ENCODE assay signal across 27 cellular contexts in the genomic region with DNA sequence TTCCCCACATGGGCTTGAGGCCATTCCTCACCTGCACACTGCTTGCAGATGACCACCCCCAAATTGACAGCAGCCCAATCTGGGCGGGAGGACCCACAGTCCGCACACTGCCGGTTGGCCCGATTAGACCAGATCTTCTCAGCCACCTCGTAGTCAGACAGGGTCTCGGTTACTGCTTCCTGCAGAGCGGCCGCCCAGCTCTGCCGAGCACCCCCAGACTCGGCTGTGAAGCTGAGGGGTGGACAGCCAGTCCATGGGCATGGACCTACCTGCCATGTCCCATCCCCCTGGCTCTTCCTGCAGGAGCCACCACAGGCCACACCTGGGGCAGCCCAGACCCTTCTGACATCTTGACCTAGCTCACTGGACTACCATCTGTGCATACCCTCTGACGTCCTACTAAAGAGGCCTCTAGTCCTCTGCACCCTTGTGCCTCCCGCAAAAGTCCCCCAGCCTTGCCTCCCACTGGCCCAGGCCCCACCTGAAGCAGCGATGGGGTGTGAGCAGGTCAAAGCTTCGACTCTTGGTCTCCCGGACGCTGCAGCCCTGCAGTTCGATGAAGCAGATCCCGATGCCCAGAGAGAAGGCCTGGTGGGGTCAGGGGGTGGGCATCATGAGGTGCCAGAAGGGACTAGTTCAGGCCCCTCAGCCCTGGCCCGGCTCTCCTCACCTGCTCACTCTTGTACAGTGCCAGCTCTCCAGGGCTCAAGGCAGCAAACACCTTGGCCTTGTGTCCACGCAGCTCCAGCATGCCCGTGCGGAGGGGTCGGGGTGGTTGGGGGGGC.
"Had no signal": no experiment of that assay in that cellular context is flagged by ENCODE, and none has a peak within 500 bp of the region (broad histone marks: within the 10 kb centered on the region; RNA-seq: fewer than 3 reads in every experiment).

No MANE protein-coding gene starts in this region.

- H3K36me3 Mint-ChIP-seq: stimulated activated memory B cell treated with anti-CD40 and anti-IgM and Interleukin-4, amounts not matched to agents 10 μg/mL and 1 μg/mL and 100 μg/mL, for 72 hours had no signal

- H3K4me1 Mint-ChIP-seq: immature natural killer cell; stimulated activated memory B cell treated with anti-CD40 and anti-IgM and Interleukin-4, amounts not matched to agents 10 μg/mL and 1 μg/mL and 100 μg/mL, for 72 hours had no signal

- H3K27ac ChIP-seq: colonic mucosa, esophagus squamous epithelium, lower lobe of right lung, pancreas, prostate gland, right atrium auricular region, sigmoid colon, testis, tibial artery, vagina had no signal

- H3K27ac Mint-ChIP-seq: dendritic cell treated with granulocyte-macrophage colony-stimulating factor and Interleukin-4, amounts not matched to agents 40 ng/mL and 50 ng/mL, for 4 days; endodermal cell; immature natural killer cell; nephron progenitor cell; stimulated activated memory B cell treated with anti-CD40 and anti-IgM and Interleukin-4, amounts not matched to agents 10 μg/mL and 1 μg/mL and 100 μg/mL, for 72 hours had no signal

- H3K9me3 Mint-ChIP-seq: central memory CD8-positive, alpha-beta T cell; dendritic cell treated with granulocyte-macrophage colony-stimulating factor and Interleukin-4, amounts not matched to agents 40 ng/mL and 50 ng/mL, for 4 days; endodermal cell; immature natural killer cell; nephron progenitor cell; stimulated activated memory B cell treated with anti-CD40 and anti-IgM and Interleukin-4, amounts not matched to agents 10 μg/mL and 1 μg/mL and 100 μg/mL, for 72 hours had no signal

- H3K36me3 ChIP-seq: colonic mucosa, pancreas, prostate gland, sigmoid colon, vagina had no signal

- H3K4me3 Mint-ChIP-seq: central memory CD8-positive, alpha-beta T cell; dendritic cell treated with granulocyte-macrophage colony-stimulating factor and Interleukin-4, amounts not matched to agents 40 ng/mL and 50 ng/mL, for 4 days; endodermal cell; immature natural killer cell; nephron progenitor cell; stimulated activated memory B cell treated with anti-CD40 and anti-IgM and Interleukin-4, amounts not matched to agents 10 μg/mL and 1 μg/mL and 100 μg/mL, for 72 hours had no signal

- H3K27me3 ChIP-seq: colonic mucosa, esophagus squamous epithelium, heart right ventricle, pancreas, right atrium auricular region, sigmoid colon, testis, tibial artery, vagina had no signal

- ATAC-seq: pancreas; stimulated activated memory B cell treated with anti-CD40 and anti-IgM and Interleukin-4, amounts not matched to agents 10 μg/mL and 1 μg/mL and 100 μg/mL, for 72 hours had no signal

- H3K4me1 ChIP-seq: colonic mucosa, lower lobe of right lung, pancreas, prostate gland, right atrium auricular region, sigmoid colon, tibial artery, vagina had no signal

- DNase-seq: colonic mucosa; effector CD8-positive, alpha-beta T cell; erythroblast; esophagus squamous epithelium; foreskin melanocyte; heart right ventricle; immature natural killer cell; islet precursor cell; kidney glomerular epithelial cell; left ventricle myocardium superior; lower lobe of right lung; nephron progenitor cell; occipital lobe; pancreas; sigmoid colon; stimulated activated CD4-positive, alpha-beta T cell treated with anti-CD3 and anti-CD28 coated beads, Interleukin-2, amount 100 ng/mL, for 24 hours; stimulated activated CD4-positive, alpha-beta T cell treated with anti-CD3 and anti-CD28 coated beads, Interleukin-4, amount 100 ng/mL, for 24 hours; stimulated activated naive CD8-positive, alpha-beta T cell treated with anti-CD3 and anti-CD28 coated beads, Interleukin-15, Interleukin-2, amounts not matched to agents 100 U/mL and 50 U/mL, for 24 hours; testis; tibial artery had no signal

- H3K4me3 ChIP-seq: colonic mucosa, esophagus squamous epithelium, heart right ventricle, lower lobe of right lung, pancreas, prostate gland, right atrium auricular region, sigmoid colon, testis, tibial artery, vagina had no signal

- H3K27me3 Mint-ChIP-seq: central memory CD8-positive, alpha-beta T cell; dendritic cell treated with granulocyte-macrophage colony-stimulating factor and Interleukin-4, amounts not matched to agents 40 ng/mL and 50 ng/mL, for 4 days; stimulated activated memory B cell treated with anti-CD40 and anti-IgM and Interleukin-4, amounts not matched to agents 10 μg/mL and 1 μg/mL and 100 μg/mL, for 72 hours had no signal

- FAIRE-seq: pancreas had no signal

- H3K9me3 ChIP-seq: colonic mucosa, esophagus squamous epithelium, heart right ventricle, lower lobe of right lung, pancreas, prostate gland, right atrium auricular region, sigmoid colon, testis, tibial artery, vagina had no signal
